9 cellular contexts compared by ENCODE assay signal in genomic region chr9:137303031-137303892, GRCh38. TPM values are rescaled to one million over a fixed set of nuclear protein-coding genes. Genes with fewer than 3 reads are reported as not detected.
A peak's percentile ranks its signal among the peaks of the same experiment; 100 is the strongest.
DNase-seq lines count a peak whose midpoint lies in the region; TF ChIP-seq lines count a peak whose summit lies in the region.
"Had no signal": no experiment of that assay in that cellular context is flagged by ENCODE, and none has a peak within 500 bp of the region (broad histone marks: within the 10 kb centered on the region; RNA-seq: fewer than 3 reads in every experiment).

No MANE protein-coding gene starts in this region.

- H3K27me3 ChIP-seq in SJCRH30 = peaks cover 18% of the 10 kb centered on the region
- H3K27me3 ChIP-seq in hepatocyte = no peaks in the 10 kb centered on the region

- H3K4me3 ChIP-seq in SJCRH30 (no peak overlapping the region), hepatocyte (no peak overlapping the region), skin epidermis (peak overlapping the region; percentile 36 to 52 (median 44))

- H4K20me1 ChIP-seq in hepatocyte (ENCODE audit: insufficient read depth, poor library complexity, severe bottlenecking) = peaks cover 3% of the 10 kb centered on the region

- peak overlapping the region; percentile 73 for H2AFZ ChIP-seq in hepatocyte

- H3K4me1 ChIP-seq in SJCRH30 = peaks cover 38% of the 10 kb centered on the region
- H3K4me1 ChIP-seq in hepatocyte (ENCODE audit: insufficient read depth) = peaks cover 34% of the 10 kb centered on the region

- no peaks in the 10 kb centered on the region for H3K9me3 ChIP-seq in SJCRH30 (replicated peaks)
- H3K9me3 ChIP-seq in hepatocyte (ENCODE audit: low read depth) = no peaks in the 10 kb centered on the region

- H3K79me2 ChIP-seq in hepatocyte = peaks cover 9% of the 10 kb centered on the region

- H3K27ac ChIP-seq in SJCRH30 (peak overlapping the region; percentile 80), hepatocyte (peak overlapping the region; percentile 79), skin epidermis (peak overlapping the region in 20 of 21 experiments; percentile 57 to 93 (median 86))

- H3K4me2 ChIP-seq in hepatocyte = peak overlapping the region; percentile 98

- no peaks in the 10 kb centered on the region for H3K9me2 ChIP-seq in hepatocyte (replicated peaks; ENCODE audit: insufficient read depth)

- H3K36me3 ChIP-seq in SJCRH30 = no peaks in the 10 kb centered on the region
- H3K36me3 ChIP-seq in hepatocyte (replicated peaks; ENCODE audit: insufficient read depth, low read depth) = no peaks in the 10 kb centered on the region

- DNase-seq in DMS153 treated with DMSO at 0.1 percent for 48 hours (lab: John Stamatoyannopoulos, UW; ENCODE audit: unreplicated experiment) (peak; percentile 14), DMS153 (lab: John Stamatoyannopoulos, UW) (no peak), SJCRH30 (peak in 1 of 2 experiments; percentile 29), hepatocyte (ENCODE audit: low spot score) (peak; percentile 50), inferior parietal cortex (ENCODE audit: extremely low spot score) (no peak), mucosa of gallbladder (ENCODE audit: low spot score) (no peak), NCI-H2196 treated with DMSO at 0.1 percent for 48 hours (lab: John Stamatoyannopoulos, UW; ENCODE audit: unreplicated experiment) (no peak)

- WGBS in hepatocyte (ENCODE audit: low lambda C conversion rate, missing lambda C conversion rate) = 62% methylated on average over 27 of the region's 27 CpGs

- TF ChIP-seq CTCF in hepatocyte (IDR thresholded peaks at IDR 0.05; ENCODE audit: poor library complexity) = no peak

RNA-seq across cellular contexts. Expression of gene NRARP, which starts 1.2 kb away (rescaled TPM):
- 0.89 and 1.0 TPM in 2 replicates for total RNA-seq in SJCRH30 (2014; rRNA removed; shearing (Covaris generic))
- total RNA-seq in hepatocyte = 5.3 and 8.2 TPM in 2 replicates
- 13.1 and 18.7 TPM in 2 replicates for polyA plus RNA-seq in hepatocyte
- 124 TPM for total RNA-seq in mucosa of gallbladder
- total RNA-seq: fibroblast of lung had no signal

RNA-seq across cellular contexts. Expression of gene TOR4A, which starts 25.7 kb away (rescaled TPM):
- total RNA-seq in SJCRH30 (2014; rRNA removed; shearing (Covaris generic)) = 4.0 and 4.4 TPM in 2 replicates
- total RNA-seq in hepatocyte (13.7 and 14.4 TPM in 2 replicates), mucosa of gallbladder (61.6 TPM)
- 8.0 and 10.1 TPM in 2 replicates for polyA plus RNA-seq in hepatocyte

RNA-seq across cellular contexts. Expression of gene NELFB, which starts 48.1 kb away (rescaled TPM):
- total RNA-seq in SJCRH30 (2014; rRNA removed; shearing (Covaris generic)) = 65.5 and 66.8 TPM in 2 replicates
- total RNA-seq in hepatocyte (36.4 and 41.4 TPM in 2 replicates), mucosa of gallbladder (61.2 TPM)
- 61.1 and 63.5 TPM in 2 replicates for polyA plus RNA-seq in hepatocyte

RNA-seq across cellular contexts. Expression of gene STPG3, which starts 52.2 kb away (rescaled TPM):
- total RNA-seq in SJCRH30 (2014; rRNA removed; shearing (Covaris generic)) = not detected in 2 replicates
- not detected in 2 replicates for total RNA-seq in hepatocyte
- polyA plus RNA-seq in hepatocyte = 1.5 and 2.5 TPM in 2 replicates
- total RNA-seq in mucosa of gallbladder = not detected
- total RNA-seq: fibroblast of lung had no signal
- polyA plus RNA-seq: fibroblast of lung had no signal

Comparison
In these comparisons a context has a peak if more than half of its experiments do, and no peak if none do; other contexts are left out.
1. DNase-seq: peak in DMS153 treated with DMSO at 0.1 percent for 48 hours (single experiment) and hepatocyte (single experiment); none in DMS153 (single experiment), inferior parietal cortex (single experiment), mucosa of gallbladder (single experiment) and NCI-H2196 treated with DMSO at 0.1 percent for 48 hours (single experiment).
2. H3K4me3 ChIP-seq: peak in skin epidermis (7 of 7); none in SJCRH30 (single experiment) and hepatocyte (single experiment).
3. RNA of gene NRARP, which starts 1.2 kb away (total RNA-seq): 124 TPM in mucosa of gallbladder (single experiment); 5.3 to 8.2 TPM in hepatocyte and 0.89 to 1.0 TPM in SJCRH30; every median in the first group is over 10 times any median in the second.
4. Peak in every context shown above with its lines, with median percentiles within 50 percentile points of each other: H3K27ac ChIP-seq.